In genomic region chrX:112826020-112826419, GRCh38 we compare ENCODE assay signal across 17 cellular contexts. TPM values are rescaled to one million over a fixed set of nuclear protein-coding genes. Genes with fewer than 3 reads are reported as not detected.
DNase-seq lines count a peak whose midpoint lies in the region; ATAC-seq lines count a peak whose summit lies in the region.
"Had no signal": no experiment of that assay in that cellular context is flagged by ENCODE, and none has a peak within 500 bp of the region (broad histone marks: within the 10 kb centered on the region; RNA-seq: fewer than 3 reads in every experiment).

No MANE protein-coding gene starts in this region.

- intact Hi-C loops in activated T-helper 2 cell treated with anti-CD3 and anti-CD28 coated beads, Interferon-gamma antibody, Interleukin-2, Interleukin-4, amounts not matched to agents 10 μg/mL and 5 μg/mL and 100 μg/mL, durations not matched to agents 14 hours and 24 hours and 36 hours (cut with micrococcal nuclease), result no loop called here
- intact Hi-C loops in CD4-positive, alpha-beta memory T cell (cut with micrococcal nuclease), result no loop called here

- no peaks in the 10 kb centered on the region for H3K9me3 Mint-ChIP-seq in activated T-helper 2 cell treated with anti-CD3 and anti-CD28 coated beads, Interferon-gamma antibody, Interleukin-2, Interleukin-4, amounts not matched to agents 10 μg/mL and 5 μg/mL and 100 μg/mL, durations not matched to agents 14 hours and 24 hours and 36 hours
- no peaks in the 10 kb centered on the region for H3K9me3 Mint-ChIP-seq in CD4-positive, alpha-beta memory T cell

- H2AFZ ChIP-seq in GM23248, result no peak overlapping the region
- H2AFZ ChIP-seq: PC-9 had no signal

- no peaks in the 10 kb centered on the region for H3K4me1 ChIP-seq in GM23248 (ENCODE audit: insufficient read depth)
- H3K4me1 ChIP-seq in adipocyte (ENCODE audit: control insufficient read depth, insufficient read depth, low read length), result no peaks in the 10 kb centered on the region
- no peaks in the 10 kb centered on the region for H3K4me1 ChIP-seq in CD4-positive, alpha-beta memory T cell (ENCODE audit: insufficient read depth, low read length)

- POLR2A ChIA-PET in CD4-positive, alpha-beta memory T cell (lab: Charles Lee; ENCODE audit: partially characterized antibody), result no interaction called here

- no peaks in the 10 kb centered on the region for H3K27me3 ChIP-seq in GM23248 (replicated peaks; ENCODE audit: insufficient read depth)
- H3K27me3 ChIP-seq in adipocyte (replicated peaks; ENCODE audit: control insufficient read depth, insufficient read depth, low read length), result peaks cover 38% of the 10 kb centered on the region
- no peaks in the 10 kb centered on the region for H3K27me3 ChIP-seq in CD4-positive, alpha-beta memory T cell (ENCODE audit: insufficient read depth, low read length)

- no peak for ATAC-seq in GM21717 (IDR thresholded peaks at IDR 0.05; ENCODE audit: unreplicated experiment)

- no peaks in the 10 kb centered on the region for H3F3A ChIP-seq in GM23248 (ENCODE audit: insufficient read depth)

- H3K9ac ChIP-seq in GM23248 (no peak overlapping the region), adipocyte (ENCODE audit: low read length) (no peak overlapping the region)

- H3K9me2 ChIP-seq in GM23248 (ENCODE audit: insufficient read depth), result no peaks in the 10 kb centered on the region

- in situ Hi-C loops in GM23248 (cut with MboI), result no loop called here

- H3K4me1 Mint-ChIP-seq in activated T-helper 2 cell treated with anti-CD3 and anti-CD28 coated beads, Interferon-gamma antibody, Interleukin-2, Interleukin-4, amounts not matched to agents 10 μg/mL and 5 μg/mL and 100 μg/mL, durations not matched to agents 14 hours and 24 hours and 36 hours (ENCODE audit: low read depth), result peaks cover 2% of the 10 kb centered on the region
- no peaks in the 10 kb centered on the region for H3K4me1 Mint-ChIP-seq in CD4-positive, alpha-beta memory T cell
- H3K4me1 Mint-ChIP-seq: CD14-positive monocyte had no signal

- H3K4me3 ChIP-seq in GM23248, result no peak overlapping the region
- no peak overlapping the region for H3K4me3 ChIP-seq in adipocyte (ENCODE audit: low read length)
- H3K4me3 ChIP-seq in CD4-positive, alpha-beta memory T cell (ENCODE audit: low read length in 2 of 2), result no peak overlapping the region
- H3K4me3 ChIP-seq: PC-9 had no signal

- H3K36me3 ChIP-seq in GM23248 (ENCODE audit: low read depth), result no peaks in the 10 kb centered on the region
- no peaks in the 10 kb centered on the region for H3K36me3 ChIP-seq in adipocyte (ENCODE audit: control insufficient read depth, insufficient read depth, low read length, severe bottlenecking)
- H3K36me3 ChIP-seq in CD4-positive, alpha-beta memory T cell (ENCODE audit: insufficient read depth, low read length), result no peaks in the 10 kb centered on the region

- H3K4me3 Mint-ChIP-seq in activated T-helper 2 cell treated with anti-CD3 and anti-CD28 coated beads, Interferon-gamma antibody, Interleukin-2, Interleukin-4, amounts not matched to agents 10 μg/mL and 5 μg/mL and 100 μg/mL, durations not matched to agents 14 hours and 24 hours and 36 hours (ENCODE audit: low read depth), result no peak overlapping the region
- H3K4me3 Mint-ChIP-seq in CD4-positive, alpha-beta memory T cell, result no peak overlapping the region
- H3K4me3 Mint-ChIP-seq: CD14-positive monocyte had no signal

- DNase-seq in GM23248 (peak; percentile 22), adipocyte (ENCODE audit: low read depth) (peak; percentile 22), fibroblast of peridontal ligament (ENCODE audit: extremely low read depth) (peak; percentile 41), nucleus accumbens (lab: John Stamatoyannopoulos, UW) (no peak)
- no peak for DNase-seq in activated T-helper 2 cell treated with anti-CD3 and anti-CD28 coated beads, Interferon-gamma antibody, Interleukin-2, Interleukin-4, amounts not matched to agents 10 μg/mL and 5 μg/mL and 100 μg/mL, durations not matched to agents 14 hours and 24 hours and 36 hours (ENCODE audit: low spot score)
- no peak for DNase-seq in CD4-positive, alpha-beta memory T cell
- DNase-seq: COR-L47, GOT3, KBM-7, MV-4-11, NCI-H1417 treated with DMSO at 0.1 percent for 48 hours, NCI-H1930, NCI-H2171, NCI-H526 had no signal

- no peaks in the 10 kb centered on the region for H3K79me2 ChIP-seq in GM23248 (ENCODE audit: insufficient read depth)

- no peak overlapping the region for H3K27ac Mint-ChIP-seq in activated T-helper 2 cell treated with anti-CD3 and anti-CD28 coated beads, Interferon-gamma antibody, Interleukin-2, Interleukin-4, amounts not matched to agents 10 μg/mL and 5 μg/mL and 100 μg/mL, durations not matched to agents 14 hours and 24 hours and 36 hours
- no peak overlapping the region for H3K27ac Mint-ChIP-seq in CD4-positive, alpha-beta memory T cell
- H3K27ac Mint-ChIP-seq: CD14-positive monocyte had no signal

- no peak overlapping the region for H3K4me2 ChIP-seq in GM23248 (ENCODE audit: unreplicated experiment)
- H3K4me2 ChIP-seq: PC-9 had no signal

- CTCF ChIA-PET in CD4-positive, alpha-beta memory T cell (lab: Charles Lee; ENCODE audit: partially characterized antibody), result no interaction called here

- no peaks in the 10 kb centered on the region for H3K36me3 Mint-ChIP-seq in activated T-helper 2 cell treated with anti-CD3 and anti-CD28 coated beads, Interferon-gamma antibody, Interleukin-2, Interleukin-4, amounts not matched to agents 10 μg/mL and 5 μg/mL and 100 μg/mL, durations not matched to agents 14 hours and 24 hours and 36 hours (ENCODE audit: low read depth)
- H3K36me3 Mint-ChIP-seq in CD4-positive, alpha-beta memory T cell, result peaks cover 0 to 3% of the 10 kb centered on the region in 2 donors
- H3K36me3 Mint-ChIP-seq: CD14-positive monocyte had no signal

- no peaks in the 10 kb centered on the region for H3K9me3 ChIP-seq in GM23248 (ENCODE audit: low read depth)
- H3K9me3 ChIP-seq in adipocyte (ENCODE audit: control insufficient read depth, low read length), result peaks cover 3% of the 10 kb centered on the region
- no peaks in the 10 kb centered on the region for H3K9me3 ChIP-seq in CD4-positive, alpha-beta memory T cell (ENCODE audit: control insufficient read depth in 1 of 2, low read length in 2 of 2)

- H3K27ac ChIP-seq in GM23248, result no peak overlapping the region
- no peak overlapping the region for H3K27ac ChIP-seq in CD4-positive, alpha-beta memory T cell (ENCODE audit: low read depth, low read length)
- H3K27ac ChIP-seq: PC-9 had no signal

- no peaks in the 10 kb centered on the region for H3K27me3 Mint-ChIP-seq in activated T-helper 2 cell treated with anti-CD3 and anti-CD28 coated beads, Interferon-gamma antibody, Interleukin-2, Interleukin-4, amounts not matched to agents 10 μg/mL and 5 μg/mL and 100 μg/mL, durations not matched to agents 14 hours and 24 hours and 36 hours (ENCODE audit: low read depth)
- H3K27me3 Mint-ChIP-seq in CD4-positive, alpha-beta memory T cell, result no peaks in the 10 kb centered on the region

- H4K20me1 ChIP-seq in GM23248 (ENCODE audit: insufficient read depth), result no peaks in the 10 kb centered on the region

RNA-seq across cellular contexts. Expression of gene AMOT, which starts 14.6 kb away (rescaled TPM):
- 1.5 and 2.5 TPM in 2 replicates for total RNA-seq in GM23248 (2014; rRNA removed; shearing (Covaris generic))
- 2.2 and 3.0 TPM in 2 replicates for polyA plus RNA-seq in GM23248 (2016; fragmentation: Nextera tagmentation; extraction: Ambion mirVana)
- 1.7 TPM in 2 replicates for total RNA-seq in activated T-helper 2 cell treated with anti-CD3 and anti-CD28 coated beads, Interferon-gamma antibody, Interleukin-2, Interleukin-4, amounts not matched to agents 10 μg/mL and 5 μg/mL and 100 μg/mL, durations not matched to agents 14 hours and 24 hours and 36 hours
- 1 to 10 TPM; 4.3 to 4.4 TPM for total RNA-seq in CD4-positive, alpha-beta memory T cell
- 1 to 10 TPM in 1 of 2 donors, under 1 TPM in 1; 0.52 to 2.7 TPM for polyA plus RNA-seq in CD4-positive, alpha-beta memory T cell

Comparison
In these comparisons a context has a peak if more than half of its experiments do, and no peak if none do; other contexts are left out.
1. DNase-seq: peak in GM23248 (single experiment), adipocyte (single experiment) and fibroblast of peridontal ligament (single experiment); none in activated T-helper 2 cell treated with anti-CD3 and anti-CD28 coated beads, Interferon-gamma antibody, Interleukin-2, Interleukin-4, amounts not matched to agents 10 μg/mL and 5 μg/mL and 100 μg/mL, durations not matched to agents 14 hours and 24 hours and 36 hours (single experiment), nucleus accumbens (0 of 56) and CD4-positive, alpha-beta memory T cell (0 of 5).